In genomic region chr10:30378607-30379006, GRCh38 we compare ENCODE assay signal across 28 cellular contexts. TPM values are rescaled to one million over a fixed set of nuclear protein-coding genes. Genes with fewer than 3 reads are reported as not detected.
DNase-seq lines count a peak whose midpoint lies in the region; ATAC-seq, FAIRE-seq and TF ChIP-seq lines count a peak whose summit lies in the region.
"Had no signal": no experiment of that assay in that cellular context is flagged by ENCODE, and none has a peak within 500 bp of the region (broad histone marks: within the 10 kb centered on the region; RNA-seq: fewer than 3 reads in every experiment).

No MANE protein-coding gene starts in this region.

- no peaks in the 10 kb centered on the region for H3K9me3 Mint-ChIP-seq in endodermal cell
- H3K9me3 Mint-ChIP-seq: activated naive CD4-positive, alpha-beta T cell treated with anti-CD3 and anti-CD28 coated beads, Interleukin-2, amount 50 U/mL, for 24 hours; activated T-helper 1 cell treated with anti-CD3 and anti-CD28 coated beads, Interleukin-12 subunit alpha, Interleukin-12 subunit beta, Interleukin-2, Interleukin-4 antibody, amounts not matched to agents 30 ng/mL and 10 ng/mL and 1 ng/mL, durations not matched to agents 14 hours and 24 hours and 36 hours; T-helper 2 cell treated with Interferon-gamma antibody and Interleukin-4, amounts not matched to agents 5 μg/mL and 100 μg/mL, for 36 hours had no signal

- no peak overlapping the region for H3K4me3 Mint-ChIP-seq in endodermal cell
- H3K4me3 Mint-ChIP-seq: activated CD8-positive, alpha-beta memory T cell treated with anti-CD3 and anti-CD28 coated beads, Interleukin-2, amount 10 ng/mL, durations not matched to agents 7 days and 5 days; activated naive CD4-positive, alpha-beta T cell treated with anti-CD3 and anti-CD28 coated beads, Interleukin-2, amount 50 U/mL, for 24 hours; activated T-helper 1 cell treated with anti-CD3 and anti-CD28 coated beads, Interleukin-12 subunit alpha, Interleukin-12 subunit beta, Interleukin-2, Interleukin-4 antibody, amounts not matched to agents 30 ng/mL and 10 ng/mL and 1 ng/mL, durations not matched to agents 14 hours and 24 hours and 36 hours; T-helper 2 cell treated with Interferon-gamma antibody and Interleukin-4, amounts not matched to agents 5 μg/mL and 100 μg/mL, for 36 hours had no signal

- H3K27ac ChIP-seq in A673 (ENCODE audit: low read depth, low read length, poor library complexity, severe bottlenecking) (peak overlapping the region; percentile 70), HUES48 (ENCODE audit: low read depth, low read length) (peak overlapping the region; percentile 13), endodermal cell (ENCODE audit: low read depth, low read length) (no peak overlapping the region), left lung (peak overlapping the region in 1 of 2 donors; percentile 18), kidney (ENCODE audit: low read depth in 2 of 2, low read length in 2 of 2) (no peak overlapping the region)
- H3K27ac ChIP-seq: gastrocnemius medialis, WERI-Rb-1 had no signal

- intact Hi-C loops in A673 (cut with micrococcal nuclease; ENCODE audit: unreplicated experiment): no loop called here
- intact Hi-C loops in left lung (cut with DNase I): no loop called here
- intact Hi-C loops in kidney (cut with DNase I): no loop called here

- WGBS in endodermal cell (ENCODE audit: insufficient coverage in 1 of 2, insufficient read length in 1 of 2), 2 experiments: 69% methylated on average over 3 of the region's 3 CpGs; no CpG with 5 or more reads in 1 of the 2 experiments

- CTCF ChIA-PET in A673 (lab: Charles Lee): interaction anchor here (1.0 kb wide), 1 partner anchor 212 kb away, joined by 4 read pairs; no protein-coding TSS in a partner anchor

- H3K36me3 Mint-ChIP-seq in endodermal cell (ENCODE audit: low read depth): no peaks in the 10 kb centered on the region
- H3K36me3 Mint-ChIP-seq: activated CD8-positive, alpha-beta memory T cell treated with anti-CD3 and anti-CD28 coated beads, Interleukin-2, amount 10 ng/mL, durations not matched to agents 7 days and 5 days; activated naive CD4-positive, alpha-beta T cell treated with anti-CD3 and anti-CD28 coated beads, Interleukin-2, amount 50 U/mL, for 24 hours had no signal

- no peaks in the 10 kb centered on the region for H3K36me3 ChIP-seq in A673 (ENCODE audit: insufficient read depth, low read length, poor library complexity, severe bottlenecking)
- H3K36me3 ChIP-seq in HUES48 (ENCODE audit: control insufficient read depth, insufficient read depth, low read length): no peaks in the 10 kb centered on the region
- no peaks in the 10 kb centered on the region for H3K36me3 ChIP-seq in endodermal cell (ENCODE audit: control insufficient read depth, insufficient read depth, low read length)
- no peaks in the 10 kb centered on the region for H3K36me3 ChIP-seq in left lung
- no peaks in the 10 kb centered on the region for H3K36me3 ChIP-seq in kidney (ENCODE audit: control insufficient read depth in 1 of 2, insufficient read depth in 2 of 2, low read length in 2 of 2)
- H3K36me3 ChIP-seq: gastrocnemius medialis, HAP-1, WERI-Rb-1 had no signal

- H3K4me1 ChIP-seq in A673 (ENCODE audit: insufficient read depth, low read length, poor library complexity, severe bottlenecking) (peaks cover 11% of the 10 kb centered on the region), HUES48 (ENCODE audit: control insufficient read depth, insufficient read depth, low read length) (peaks cover 21% of the 10 kb centered on the region), endodermal cell (ENCODE audit: control insufficient read depth, insufficient read depth, low read length) (no peaks in the 10 kb centered on the region), left lung (peaks cover 0 to 11% of the 10 kb centered on the region in 2 donors), kidney (ENCODE audit: control insufficient read depth in 1 of 2, insufficient read depth in 1 of 2, low read depth in 1 of 2, low read length in 2 of 2) (no peaks in the 10 kb centered on the region)
- H3K4me1 ChIP-seq: gastrocnemius medialis, HAP-1 had no signal

- no peaks in the 10 kb centered on the region for H3K27me3 ChIP-seq in A673 (replicated peaks; ENCODE audit: insufficient read depth, low read depth, low read length, poor library complexity)
- no peaks in the 10 kb centered on the region for H3K27me3 ChIP-seq in HUES48 (ENCODE audit: control insufficient read depth, insufficient read depth, low read length)
- H3K27me3 ChIP-seq in endodermal cell (ENCODE audit: control insufficient read depth, insufficient read depth, low read length, poor library complexity, severe bottlenecking): no peaks in the 10 kb centered on the region
- H3K27me3 ChIP-seq in left lung: no peaks in the 10 kb centered on the region
- H3K27me3 ChIP-seq: gastrocnemius medialis had no signal

- H3K9me3 ChIP-seq in A673 (ENCODE audit: low read depth, low read length, poor library complexity, severe bottlenecking): no peaks in the 10 kb centered on the region
- H3K9me3 ChIP-seq in HUES48 (ENCODE audit: control insufficient read depth, insufficient read depth, low read length): no peaks in the 10 kb centered on the region
- H3K9me3 ChIP-seq in endodermal cell (ENCODE audit: control insufficient read depth, low read length): no peaks in the 10 kb centered on the region
- no peaks in the 10 kb centered on the region for H3K9me3 ChIP-seq in left lung
- no peaks in the 10 kb centered on the region for H3K9me3 ChIP-seq in kidney (ENCODE audit: control insufficient read depth in 1 of 2, low read length in 2 of 2)
- H3K9me3 ChIP-seq: Caco-2, gastrocnemius medialis, HAP-1 had no signal

- H3K27ac Mint-ChIP-seq in endodermal cell: peak overlapping the region; percentile 52
- H3K27ac Mint-ChIP-seq: activated CD8-positive, alpha-beta memory T cell treated with anti-CD3 and anti-CD28 coated beads, Interleukin-2, amount 10 ng/mL, durations not matched to agents 7 days and 5 days; activated naive CD4-positive, alpha-beta T cell treated with anti-CD3 and anti-CD28 coated beads, Interleukin-2, amount 50 U/mL, for 24 hours; activated T-helper 1 cell treated with anti-CD3 and anti-CD28 coated beads, Interleukin-12 subunit alpha, Interleukin-12 subunit beta, Interleukin-2, Interleukin-4 antibody, amounts not matched to agents 30 ng/mL and 10 ng/mL and 1 ng/mL, durations not matched to agents 14 hours and 24 hours and 36 hours; T-helper 2 cell treated with Interferon-gamma antibody and Interleukin-4, amounts not matched to agents 5 μg/mL and 100 μg/mL, for 36 hours had no signal

- TF ChIP-seq CTCF in A673 (conservative IDR thresholded peaks at IDR 0.05; ENCODE audit: low read depth, low read length) (no peak), endodermal cell (conservative IDR thresholded peaks at IDR 0.05) (no peak), left lung (IDR thresholded peaks at IDR 0.05) (no peak), kidney (IDR thresholded peaks at IDR 0.05; ENCODE audit: borderline replicate concordance, extremely low read depth, insufficient read depth) (no peak)

- no peaks in the 10 kb centered on the region for H3K27me3 Mint-ChIP-seq in endodermal cell (ENCODE audit: insufficient read depth)
- H3K27me3 Mint-ChIP-seq: activated naive CD4-positive, alpha-beta T cell treated with anti-CD3 and anti-CD28 coated beads, Interleukin-2, amount 50 U/mL, for 24 hours had no signal

- peaks cover 12% of the 10 kb centered on the region for H3K4me1 Mint-ChIP-seq in endodermal cell

- DNase-seq in A673 (ENCODE audit: low spot score) (peak; percentile 87), endodermal cell (peak; percentile 64), left kidney (ENCODE audit: low read depth, low spot score) (peak; percentile 32), left lung (no peak), kidney (no peak), NCI-H187 (lab: John Stamatoyannopoulos, UW) (no peak), iPS-NIHi7 (ENCODE audit: extremely low spot score) (no peak)
- DNase-seq: ACHN; activated CD4-positive, alpha-beta T cell treated with anti-CD3 and anti-CD28 coated beads, Interleukin-2, amount 50 U/mL, for 1 hour; activated CD8-positive, alpha-beta memory T cell treated with anti-CD3 and anti-CD28 coated beads, Interleukin-2, amount 10 ng/mL, durations not matched to agents 7 days and 5 days; Caco-2; DND-41; gastrocnemius medialis; hippocampal formation; NCI-H1105 treated with DMSO at 0.1 percent for 48 hours; NCI-H446; NCI-H82; stimulated activated CD4-positive, alpha-beta T cell treated with anti-CD3 and anti-CD28 coated beads, Interleukin-1b, Interleukin-23, amount 100 ng/mL, for 48 hours; substantia nigra; WERI-Rb-1 had no signal

- POLR2A ChIA-PET in A673 (lab: Charles Lee; ENCODE audit: low non-redundant PET): no interaction called here

- FAIRE-seq in kidney (lab: Jason Lieb, UNC): no peak
- FAIRE-seq: GM12878, urothelium cell line had no signal

- no TSS peak for BruUV-seq in A673 (replicated peaks; lab: Mats Ljungman, UMichigan)

- H3K4me3 ChIP-seq in A673 (ENCODE audit: low read depth, low read length, poor library complexity, severe bottlenecking): peak overlapping the region; percentile 15
- H3K4me3 ChIP-seq in HUES48 (ENCODE audit: low read depth, low read length): no peak overlapping the region
- H3K4me3 ChIP-seq in endodermal cell (ENCODE audit: low read length): no peak overlapping the region
- H3K4me3 ChIP-seq in left lung: no peak overlapping the region
- H3K4me3 ChIP-seq in kidney (ENCODE audit: low read length in 2 of 2): no peak overlapping the region
- H3K4me3 ChIP-seq: gastrocnemius medialis, GM12878, HAP-1 had no signal

- ATAC-seq in left lung: no peak
- ATAC-seq: activated CD8-positive, alpha-beta memory T cell treated with anti-CD3 and anti-CD28 coated beads, Interleukin-2, amount 10 ng/mL, durations not matched to agents 7 days and 5 days; gastrocnemius medialis; GM12878; SK-N-SH treated with all-trans-retinoic acid at 6 μM for 48 hours had no signal

- H3K9ac ChIP-seq in HUES48 (ENCODE audit: low read depth, low read length) (no peak overlapping the region), endodermal cell (ENCODE audit: extremely low read depth, low read length, poor library complexity, severe bottlenecking) (no peak overlapping the region), kidney (ENCODE audit: low read length in 2 of 2) (no peak overlapping the region)

RNA-seq across cellular contexts. Expression of gene MTPAP, which starts 29.5 kb away (rescaled TPM):
- 54.8 and 57.0 TPM in 2 replicates for total RNA-seq in A673 (2021)
- total RNA-seq in endodermal cell: 10 to 100 TPM; 33.6 to 36.6 TPM
- polyA plus RNA-seq in endodermal cell (2013, experiment 1 of 2): 23.0 TPM
- polyA plus RNA-seq in endodermal cell (2013, experiment 2 of 2): 19.7 TPM
- total RNA-seq in left lung: 10 to 100 TPM; 19.6 to 23.2 TPM
- 26.3 TPM for total RNA-seq in kidney
- polyA plus RNA-seq in kidney (ENCODE audit: insufficient read depth, low read depth, low replicate concordance): 6.0 TPM

RNA-seq across cellular contexts. Expression of gene MAP3K8, which starts 55.4 kb away (rescaled TPM):
- 4.5 TPM in 2 replicates for total RNA-seq in A673 (2021)
- 10 to 100 TPM; 10.2 to 11.7 TPM for total RNA-seq in endodermal cell
- polyA plus RNA-seq in endodermal cell (2013, experiment 1 of 2): 9.2 TPM
- polyA plus RNA-seq in endodermal cell (2013, experiment 2 of 2): 10.8 TPM
- 10 to 100 TPM; 25.2 to 57.3 TPM for total RNA-seq in left lung
- total RNA-seq in kidney: 41.6 TPM
- 6.7 TPM for polyA plus RNA-seq in kidney (ENCODE audit: insufficient read depth, low read depth, low replicate concordance)

Comparison
In these comparisons a context has a peak if more than half of its experiments do, and no peak if none do; other contexts are left out.
1. DNase-seq: peak in A673 (single experiment), endodermal cell (single experiment) and left kidney (single experiment); none in left lung (0 of 2), kidney (single experiment), NCI-H187 (0 of 2) and iPS-NIHi7 (single experiment).
2. H3K27ac ChIP-seq: peak in A673 (single experiment) and HUES48 (single experiment); none in endodermal cell (single experiment) and kidney (0 of 2).